Comparison of ENCODE assay signal across 15 cellular contexts in the genomic region with DNA sequence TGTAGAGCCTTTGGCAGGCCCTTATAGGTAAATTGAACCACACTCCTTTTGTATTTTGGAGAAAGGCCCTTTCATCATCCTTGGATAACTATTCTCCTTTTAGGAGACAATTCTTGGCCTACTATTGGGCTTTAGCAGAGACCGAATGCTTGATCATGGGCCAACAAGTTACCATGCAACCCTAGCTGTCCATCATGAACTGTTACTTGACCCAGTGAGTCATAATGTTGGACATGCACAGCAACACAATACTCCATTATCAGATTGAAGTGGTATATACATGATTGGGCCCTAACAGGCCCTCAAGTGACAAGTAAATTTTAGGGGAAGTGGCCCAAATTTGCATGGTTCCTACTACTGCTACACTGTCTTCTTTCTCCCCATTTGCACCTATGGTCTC.
A peak's percentile ranks its signal among the peaks of the same experiment; 100 is the strongest.
DNase-seq lines count a peak whose midpoint lies in the region; ATAC-seq, FAIRE-seq and TF ChIP-seq lines count a peak whose summit lies in the region.
"Had no signal": no experiment of that assay in that cellular context is flagged by ENCODE, and none has a peak within 500 bp of the region (broad histone marks: within the 10 kb centered on the region; RNA-seq: fewer than 3 reads in every experiment).

No MANE protein-coding gene starts in this region.

- H3K27ac ChIP-seq in osteoblast (ENCODE audit: low read depth, low read length): no peak overlapping the region
- H3K27ac ChIP-seq: C4-2B, KMS-11, RWPE1 had no signal

- H3K79me2 ChIP-seq in osteoblast (ENCODE audit: insufficient read depth, low read length): no peaks in the 10 kb centered on the region

- H2AFZ ChIP-seq in osteoblast (ENCODE audit: low read length): no peak overlapping the region

- no peaks in the 10 kb centered on the region for H3K9me3 ChIP-seq in osteoblast (ENCODE audit: low read depth, low read length)

- no peak overlapping the region for H3K4me2 ChIP-seq in osteoblast (ENCODE audit: insufficient read depth, low read length)
- H3K4me2 ChIP-seq: KMS-11 had no signal

- no peak overlapping the region for H3K4me3 ChIP-seq in osteoblast (ENCODE audit: insufficient read depth, low read length)

- peak; percentile 42 for FAIRE-seq in HTR-8/SVneo (lab: Jason Lieb, UNC)
- FAIRE-seq: GM12892 had no signal

- H3K27me3 ChIP-seq in osteoblast (ENCODE audit: insufficient read depth, low read length): no peaks in the 10 kb centered on the region

- no peaks in the 10 kb centered on the region for H4K20me1 ChIP-seq in osteoblast (ENCODE audit: insufficient read depth, low read length)

- no peak for DNase-seq in HTR-8/SVneo (ENCODE audit: insufficient read length, low spot score)
- DNase-seq in amniotic epithelial cell (ENCODE audit: low read depth): peak; percentile 12
- DNase-seq in fibroblast of gingiva (ENCODE audit: low read depth): peak; percentile 16
- DNase-seq in osteoblast (ENCODE audit: insufficient read length, low spot score, missing footprints): peak; percentile 34
- no peak for DNase-seq in NCI-H446 (lab: John Stamatoyannopoulos, UW)
- DNase-seq: H9, NCI-H187, NCI-H226, NCI-H526 had no signal

- no peak for ATAC-seq in GM19023 (IDR thresholded peaks at IDR 0.05; ENCODE audit: unreplicated experiment)
- no peak for ATAC-seq in GM19463 (IDR thresholded peaks at IDR 0.05; ENCODE audit: unreplicated experiment)

- no peak for TF ChIP-seq CTCF in osteoblast (IDR thresholded peaks at IDR 0.05; ENCODE audit: extremely low read depth, low read depth, low read length)

- no peaks in the 10 kb centered on the region for H3K4me1 ChIP-seq in osteoblast (ENCODE audit: insufficient read depth, low read length)

- H3K36me3 ChIP-seq in osteoblast (ENCODE audit: insufficient read depth, low read length): no peaks in the 10 kb centered on the region

Comparison
In these comparisons a context has a peak if more than half of its experiments do, and no peak if none do; other contexts are left out.
1. DNase-seq: peak in amniotic epithelial cell (single experiment), fibroblast of gingiva (single experiment) and osteoblast (single experiment); none in HTR-8/SVneo (single experiment) and NCI-H446 (0 of 2).